In the genomic region with DNA sequence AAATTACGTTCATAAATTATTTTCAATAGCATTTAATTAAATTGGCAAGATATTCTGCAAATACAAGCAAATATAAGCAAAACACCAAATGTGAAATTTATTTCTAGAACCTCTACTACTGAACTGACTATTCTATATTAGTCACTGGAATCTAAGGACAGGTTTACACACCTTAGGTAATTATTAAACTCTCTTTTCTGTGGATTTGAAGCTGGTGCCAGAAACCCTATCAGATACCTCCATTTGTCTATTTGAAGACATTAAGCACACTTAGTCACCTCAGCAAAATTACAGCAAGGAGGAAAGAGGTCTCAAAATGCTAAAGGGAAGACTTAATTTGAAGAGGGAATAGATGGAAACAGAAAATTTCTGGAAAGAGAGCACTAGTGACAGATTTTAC, we compare ENCODE assay signal across 20 cellular contexts.
"Had no signal": no experiment of that assay in that cellular context is flagged by ENCODE, and none has a peak within 500 bp of the region (broad histone marks: within the 10 kb centered on the region; RNA-seq: fewer than 3 reads in every experiment).

No MANE protein-coding gene starts in this region.

- DNase-seq: activated CD4-positive, alpha-beta T cell treated with anti-CD3 and anti-CD28 coated beads for 1 hour; activated CD8-positive, alpha-beta memory T cell treated with anti-CD3 and anti-CD28 coated beads for 24 hours; activated gamma-delta T cell; activated T-cell treated with anti-CD3 and anti-CD28 coated beads, Interleukin-2, amount 50 U/mL, for 72 hours; gastrocnemius medialis; heart right ventricle; immature natural killer cell; mammary epithelial cell; midbrain; nephron progenitor cell; nucleus accumbens; stimulated activated CD4-positive, alpha-beta T cell treated with anti-CD3 and anti-CD28 coated beads, Interleukin-2, amount 100 ng/mL, for 48 hours; T-helper 2 cell; WERI-Rb-1 had no signal

- H3K4me1 ChIP-seq: ascending aorta, breast epithelium, gastrocnemius medialis, heart right ventricle, right atrium auricular region, tibial nerve had no signal

- H3K4me3 ChIP-seq: ascending aorta, breast epithelium, coronary artery, gastrocnemius medialis, heart right ventricle, right atrium auricular region, tibial nerve had no signal

- H3K27ac ChIP-seq: ascending aorta, breast epithelium, coronary artery, gastrocnemius medialis, heart right ventricle, right atrium auricular region, tibial nerve, WERI-Rb-1 had no signal

- H3K9me3 ChIP-seq: ascending aorta, breast epithelium, gastrocnemius medialis, heart right ventricle, right atrium auricular region, tibial nerve had no signal

- ATAC-seq: activated T-cell treated with anti-CD3 and anti-CD28 coated beads, Interleukin-2, amount 50 U/mL, for 72 hours; gastrocnemius medialis; heart right ventricle had no signal

- FAIRE-seq: urothelium cell line had no signal

- H3K36me3 ChIP-seq: breast epithelium had no signal

- H3K27me3 ChIP-seq: ascending aorta, breast epithelium, gastrocnemius medialis, heart right ventricle, right atrium auricular region, tibial nerve had no signal
